ENCODE assay signal across 33 cellular contexts in the genomic region with DNA sequence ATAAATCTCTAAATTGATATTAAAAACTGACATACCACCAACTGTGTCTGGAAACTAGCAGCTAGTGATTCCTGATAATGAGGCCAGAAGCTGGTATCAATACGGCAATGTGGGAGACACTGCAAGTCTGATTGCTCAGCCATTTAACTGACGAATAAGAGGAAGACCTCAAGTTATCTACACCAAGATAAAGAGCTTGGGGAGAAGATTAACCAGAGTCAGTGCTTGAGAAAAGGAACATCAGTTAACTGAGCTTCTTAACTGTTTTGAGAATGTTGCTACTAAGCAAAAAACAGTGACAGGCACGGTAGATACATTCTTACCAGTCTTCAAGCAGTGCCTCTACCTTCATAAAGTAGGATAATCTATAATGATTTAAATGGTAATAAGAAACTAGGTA.
"Had no signal": no experiment of that assay in that cellular context is flagged by ENCODE, and none has a peak within 500 bp of the region (broad histone marks: within the 10 kb centered on the region; RNA-seq: fewer than 3 reads in every experiment).

No MANE protein-coding gene starts in this region.

- DNase-seq: activated CD4-positive, alpha-beta T cell treated with anti-CD3 and anti-CD28 coated beads for 36 hours; activated CD4-positive, CD25-positive, alpha-beta regulatory T cell; activated CD8-positive, alpha-beta memory T cell treated with anti-CD3 and anti-CD28 coated beads, Interleukin-2, amount 10 ng/mL, durations not matched to agents 7 days and 5 days; activated CD8-positive, alpha-beta T cell treated with anti-CD3 and anti-CD28 coated beads, Interleukin-2, amount 10 ng/mL, durations not matched to agents 7 days and 5 days; activated naive CD4-positive, alpha-beta T cell; activated T-cell treated with anti-CD3 and anti-CD28 coated beads, Interleukin-2, amount 50 U/mL, for 48 hours; aorta; brain microvascular endothelial cell; dorsolateral prefrontal cortex; effector memory CD4-positive, alpha-beta T cell; foreskin fibroblast; heart right ventricle; left ventricle myocardium inferior; nephron progenitor cell; ovary; right lobe of liver; stimulated activated CD4-positive, alpha-beta T cell treated with anti-CD3 and anti-CD28 coated beads, Interleukin-12 subunit alpha, Interleukin-12 subunit beta, amount 100 ng/mL, for 4 hours; stimulated activated CD4-positive, alpha-beta T cell treated with anti-CD3 and anti-CD28 coated beads, Interleukin-4, amount 100 ng/mL, for 24 hours; SW 1271; T1000; trophoblast cell had no signal

- H3K9me3 ChIP-seq: heart right ventricle, left ventricle myocardium inferior, neutrophil, ovary, right lobe of liver, thoracic aorta had no signal

- H3K4me3 ChIP-seq: coronary artery, dorsolateral prefrontal cortex, heart right ventricle, left ventricle myocardium inferior, lung, ovary, right lobe of liver, thoracic aorta had no signal

- H3K27me3 Mint-ChIP-seq: activated CD4-positive, alpha-beta T cell treated with anti-CD3 and anti-CD28 coated beads for 36 hours; activated CD8-positive, alpha-beta memory T cell treated with anti-CD3 and anti-CD28 coated beads, Interleukin-2, amount 10 ng/mL, durations not matched to agents 7 days and 5 days; stimulated activated naive CD8-positive, alpha-beta T cell treated with anti-CD3 and anti-CD28 coated beads, Interleukin-15, Interleukin-2, amounts not matched to agents 100 ng/mL and 50 ng/mL, for 24 hours had no signal

- H3K36me3 ChIP-seq: brain microvascular endothelial cell, heart right ventricle, left ventricle myocardium inferior, neutrophil, ovary, right lobe of liver, thoracic aorta had no signal

- H3K9me3 Mint-ChIP-seq: activated T-helper 2 cell treated with anti-CD3 and anti-CD28 coated beads, Interferon-gamma antibody, Interleukin-2, Interleukin-4, amounts not matched to agents 10 μg/mL and 5 μg/mL and 100 μg/mL, durations not matched to agents 14 hours and 24 hours and 36 hours; nephron progenitor cell; stimulated activated effector memory CD8-positive, alpha-beta T cell treated with anti-CD3 and anti-CD28 coated beads, Interleukin-12 subunit alpha, Interleukin-12 subunit beta, amount 100 ng/mL, for 72 hours; stimulated activated naive CD8-positive, alpha-beta T cell treated with anti-CD3 and anti-CD28 coated beads, Interleukin-15, Interleukin-2, amounts not matched to agents 100 ng/mL and 50 ng/mL, for 24 hours; T-helper 1 cell treated with Interleukin-12 subunit alpha and Interleukin-12 subunit beta and Interleukin-4 antibody, amounts not matched to agents 30 μg/mL and 1 μg/mL, for 36 hours had no signal

- H3K27me3 ChIP-seq: brain microvascular endothelial cell, heart right ventricle, neutrophil, ovary, right lobe of liver had no signal

- H3K27ac ChIP-seq: brain microvascular endothelial cell, dorsolateral prefrontal cortex, neutrophil, thoracic aorta had no signal

- H3K36me3 Mint-ChIP-seq: activated CD8-positive, alpha-beta memory T cell treated with anti-CD3 and anti-CD28 coated beads, Interleukin-2, amount 10 ng/mL, durations not matched to agents 7 days and 5 days; activated naive CD8-positive, alpha-beta T cell; stimulated activated effector memory CD8-positive, alpha-beta T cell treated with anti-CD3 and anti-CD28 coated beads, Interleukin-12 subunit alpha, Interleukin-12 subunit beta, amount 100 ng/mL, for 72 hours had no signal

- H3K4me1 Mint-ChIP-seq: activated CD4-positive, alpha-beta T cell treated with anti-CD3 and anti-CD28 coated beads for 36 hours; activated CD8-positive, alpha-beta memory T cell treated with anti-CD3 and anti-CD28 coated beads, Interleukin-2, amount 10 ng/mL, durations not matched to agents 7 days and 5 days; nephron progenitor cell; stimulated activated effector memory CD8-positive, alpha-beta T cell treated with anti-CD3 and anti-CD28 coated beads, Interleukin-12 subunit alpha, Interleukin-12 subunit beta, amount 100 ng/mL, for 72 hours had no signal

- ATAC-seq: activated CD4-positive, alpha-beta T cell treated with anti-CD3 and anti-CD28 coated beads for 36 hours; activated CD8-positive, alpha-beta memory T cell treated with anti-CD3 and anti-CD28 coated beads, Interleukin-2, amount 10 ng/mL, durations not matched to agents 7 days and 5 days; activated CD8-positive, alpha-beta T cell treated with anti-CD3 and anti-CD28 coated beads, Interleukin-2, amount 10 ng/mL, durations not matched to agents 7 days and 5 days; heart right ventricle; right lobe of liver; stimulated activated effector memory CD8-positive, alpha-beta T cell treated with anti-CD3 and anti-CD28 coated beads, Interleukin-12 subunit alpha, Interleukin-12 subunit beta, amount 100 ng/mL, for 72 hours had no signal

- H3K27ac Mint-ChIP-seq: activated CD4-positive, alpha-beta T cell treated with anti-CD3 and anti-CD28 coated beads for 36 hours; activated CD8-positive, alpha-beta memory T cell treated with anti-CD3 and anti-CD28 coated beads, Interleukin-2, amount 10 ng/mL, durations not matched to agents 7 days and 5 days; activated CD8-positive, alpha-beta T cell treated with anti-CD3 and anti-CD28 coated beads, Interleukin-2, amount 10 ng/mL, durations not matched to agents 7 days and 5 days; activated naive CD8-positive, alpha-beta T cell; activated T-helper 2 cell treated with anti-CD3 and anti-CD28 coated beads, Interferon-gamma antibody, Interleukin-2, Interleukin-4, amounts not matched to agents 10 μg/mL and 5 μg/mL and 100 μg/mL, durations not matched to agents 14 hours and 24 hours and 36 hours; nephron progenitor cell; progenitor cell of endocrine pancreas; stimulated activated effector memory CD8-positive, alpha-beta T cell treated with anti-CD3 and anti-CD28 coated beads, Interleukin-12 subunit alpha, Interleukin-12 subunit beta, amount 100 ng/mL, for 72 hours; stimulated activated naive CD8-positive, alpha-beta T cell treated with anti-CD3 and anti-CD28 coated beads, Interleukin-15, Interleukin-2, amounts not matched to agents 100 ng/mL and 50 ng/mL, for 24 hours; T-helper 1 cell treated with Interleukin-12 subunit alpha and Interleukin-12 subunit beta and Interleukin-4 antibody, amounts not matched to agents 30 μg/mL and 1 μg/mL, for 36 hours had no signal

- FAIRE-seq: islet of Langerhans, urothelium cell line had no signal

- H3K4me3 Mint-ChIP-seq: activated CD4-positive, alpha-beta T cell treated with anti-CD3 and anti-CD28 coated beads for 36 hours; activated CD8-positive, alpha-beta memory T cell treated with anti-CD3 and anti-CD28 coated beads, Interleukin-2, amount 10 ng/mL, durations not matched to agents 7 days and 5 days; activated CD8-positive, alpha-beta T cell treated with anti-CD3 and anti-CD28 coated beads, Interleukin-2, amount 10 ng/mL, durations not matched to agents 7 days and 5 days; activated naive CD8-positive, alpha-beta T cell; nephron progenitor cell; stimulated activated effector memory CD8-positive, alpha-beta T cell treated with anti-CD3 and anti-CD28 coated beads, Interleukin-12 subunit alpha, Interleukin-12 subunit beta, amount 100 ng/mL, for 72 hours; stimulated activated naive CD8-positive, alpha-beta T cell treated with anti-CD3 and anti-CD28 coated beads, Interleukin-15, Interleukin-2, amounts not matched to agents 100 ng/mL and 50 ng/mL, for 24 hours; T-helper 1 cell treated with Interleukin-12 subunit alpha and Interleukin-12 subunit beta and Interleukin-4 antibody, amounts not matched to agents 30 μg/mL and 1 μg/mL, for 36 hours had no signal
